Comparison of ENCODE assay signal across 28 cellular contexts in the genomic region with DNA sequence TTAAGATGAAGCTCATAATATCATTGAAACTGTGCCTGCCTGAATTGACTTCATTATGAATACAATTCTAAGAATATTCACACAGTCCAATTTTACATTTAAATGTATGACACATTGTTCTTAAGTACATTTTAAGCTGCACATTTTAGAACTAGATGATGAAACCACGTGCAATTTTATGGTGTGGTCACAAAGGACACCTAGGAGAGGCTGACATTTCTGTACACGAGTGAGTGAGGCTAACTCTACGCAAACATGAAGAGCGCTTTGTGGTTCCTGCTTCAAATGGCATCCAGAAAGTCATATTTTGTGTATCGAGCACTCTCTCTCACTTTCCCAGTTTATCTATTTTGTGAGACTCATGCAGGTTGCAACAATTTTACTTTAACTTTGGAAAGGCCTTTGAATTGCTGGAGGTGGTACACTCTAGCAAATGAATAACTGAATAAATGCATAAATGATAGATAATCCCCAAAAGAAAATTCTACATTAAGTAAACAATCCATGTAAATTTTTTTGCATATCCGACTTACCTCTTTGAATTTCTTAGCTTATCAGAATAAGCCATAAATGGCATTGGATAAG.
DNase-seq lines count a peak whose midpoint lies in the region; ATAC-seq, FAIRE-seq and TF ChIP-seq lines count a peak whose summit lies in the region.
"Had no signal": no experiment of that assay in that cellular context is flagged by ENCODE, and none has a peak within 500 bp of the region (broad histone marks: within the 10 kb centered on the region; RNA-seq: fewer than 3 reads in every experiment).

No MANE protein-coding gene starts in this region.

- H3K4me3 ChIP-seq in K562 = no peak overlapping the region
- H3K4me3 ChIP-seq: BLaER1 treated with 17β-estradiol and CSF1 and Interleukin-3, amounts not matched to agents 10 nM and 100 nM; cardiac muscle cell; dorsolateral prefrontal cortex; stomach; transverse colon had no signal

- H3K4me1 ChIP-seq in K562 (replicated peaks in 1 of 2; ENCODE audit: control insufficient read depth in 2 of 2, insufficient read depth in 2 of 2, low read length in 2 of 2) = no peaks in the 10 kb centered on the region
- H3K4me1 ChIP-seq: stomach, transverse colon had no signal

- H3K9me3 ChIP-seq in K562 (replicated peaks; ENCODE audit: control insufficient read depth, insufficient read depth, low read depth, low read length) = no peaks in the 10 kb centered on the region
- H3K9me3 ChIP-seq: stomach, transverse colon had no signal

- H3K4me2 ChIP-seq in K562 (ENCODE audit: insufficient read depth, low read length) = no peak overlapping the region
- H3K4me2 ChIP-seq: KMS-11 had no signal

- FAIRE-seq in K562 (lab: Jason Lieb, UNC) = no peak
- FAIRE-seq: endothelial cell of umbilical vein had no signal

- no peak overlapping the region for H2AFZ ChIP-seq in K562 (ENCODE audit: low read depth, low read length)

- TF ChIP-seq RAD21 in K562 (CRISPR knock-in tag; conservative IDR thresholded peaks at IDR 0.05 in 1 of 2, IDR thresholded peaks at IDR 0.05 in 1 of 2) = 0 out of 4 replicates have a peak, but pooled peaks of 1 of the 2 experiments have one; percentile 8

- 1% methylated on average over 6 of the region's 6 CpGs for WGBS in K562 (ENCODE audit: insufficient coverage, low coverage, missing lambda C conversion rate)

- H3K27ac ChIP-seq in K562 (ENCODE audit: extremely low read depth, low read depth, low read length) (no peak overlapping the region), caudate nucleus (ENCODE audit: low read depth, low read length) (no peak overlapping the region)
- H3K27ac ChIP-seq: BLaER1 treated with 17β-estradiol and CSF1 and Interleukin-3, amounts not matched to agents 10 nM and 100 nM; cardiac muscle cell; dorsolateral prefrontal cortex; KMS-11; stomach; transverse colon had no signal

- BruUV-seq in K562 (replicated peaks; lab: Mats Ljungman, UMichigan) = no TSS peak

- no peak overlapping the region for H3K9ac ChIP-seq in K562 (ENCODE audit: insufficient read depth in 1 of 2, low read depth in 2 of 2, low read length in 2 of 2)
- H3K9ac ChIP-seq: BLaER1 treated with 17β-estradiol and CSF1 and Interleukin-3, amounts not matched to agents 10 nM and 100 nM; KMS-11 had no signal

- ATAC-seq in K562 (peak; percentile 53; the same call in 2 of the 3 replicates), GM21447 (IDR thresholded peaks at IDR 0.05; ENCODE audit: unreplicated experiment) (no peak)
- ATAC-seq: activated CD8-positive, alpha-beta T cell treated with anti-CD3 and anti-CD28 coated beads, Interleukin-2, amount 10 ng/mL, durations not matched to agents 7 days and 5 days; left colon had no signal

- CTCF ChIA-PET in K562 (lab: Yijun Ruan, JAX; ENCODE audit: low intra/inter-chr PET ratio) = no interaction called here

- H3K9me1 ChIP-seq in K562 (ENCODE audit: control insufficient read depth, insufficient read depth, low read length) = no peaks in the 10 kb centered on the region

- no peaks in the 10 kb centered on the region for H3K79me2 ChIP-seq in K562 (ENCODE audit: control insufficient read depth, insufficient read depth, low read length)

- peak; percentile 3 for DNase-seq in NK-92 treated with Interleukin-12 subunit alpha and Interleukin-12 subunit beta, amount 100 ng/mL, for 24 hours (lab: John Stamatoyannopoulos, UW)
- no peak for DNase-seq in NK-92 (lab: John Stamatoyannopoulos, UW; ENCODE audit: unreplicated experiment)
- peak; percentile 55 for DNase-seq in NCI-H460 (ENCODE audit: extremely low read depth, low read depth)
- DNase-seq in K562 (ENCODE audit: extremely low read depth in 1 of 4, low spot score in 3 of 4) = no peak
- no peak for DNase-seq in UCSD-AML1 (lab: John Stamatoyannopoulos, UW; ENCODE audit: unreplicated experiment)
- no peak for DNase-seq in activated naive CD4-positive, alpha-beta T cell treated with anti-CD3 and anti-CD28 coated beads, Interleukin-2, amount 50 U/mL, for 16 hours
- no peak for DNase-seq in caudate nucleus (lab: John Stamatoyannopoulos, UW)
- DNase-seq: activated CD4-positive, CD25-positive, alpha-beta regulatory T cell treated with anti-CD3 and anti-CD28 coated beads, Interleukin-2, amount 50 U/mL, for 72 hours; activated CD8-positive, alpha-beta T cell treated with anti-CD3 and anti-CD28 coated beads, Interleukin-2, amount 10 ng/mL, durations not matched to agents 7 days and 5 days; activated naive CD4-positive, alpha-beta T cell; activated T-cell treated with anti-CD3 and anti-CD28 coated beads, Interleukin-2, amount 50 U/mL, for 1 hour; amygdala; dorsolateral prefrontal cortex; H9; left colon; NCI-H1092; NCI-H187 treated with DMSO at 0.1 percent for 48 hours; NCI-H510A; retina; stimulated activated CD4-positive, alpha-beta T cell treated with anti-CD3 and anti-CD28 coated beads, Interleukin-12 subunit alpha, Interleukin-12 subunit beta, amount 100 ng/mL, for 4 hours; stimulated activated CD4-positive, alpha-beta T cell treated with anti-CD3 and anti-CD28 coated beads, Interleukin-4, amount 100 ng/mL, for 4 hours; stomach; transverse colon had no signal

- intact Hi-C loops in K562 (cut with micrococcal nuclease) = no loop called here

- no peak for TF ChIP-seq CTCF in K562 (IDR thresholded peaks at IDR 0.05 in 2 of 3, conservative IDR thresholded peaks at IDR 0.05 in 1 of 3; ENCODE audit: insufficient read depth in 2 of 3, low read depth in 1 of 3, low read length in 3 of 3)

- POLR2A ChIA-PET in K562 (lab: Yijun Ruan, JAX) = interaction anchor here (0.6 kb wide), 1 partner anchor 87 kb away, joined by 3 read pairs; no protein-coding TSS in a partner anchor

- in situ Hi-C loops in K562 (cut with MboI) = no loop called here

- TF ChIP-seq POLR2A in K562 (conservative IDR thresholded peaks at IDR 0.05) = no peak

- no peaks in the 10 kb centered on the region for H4K20me1 ChIP-seq in K562 (replicated peaks; ENCODE audit: control insufficient read depth, insufficient read depth, low read length)
- H4K20me1 ChIP-seq: BLaER1 treated with 17β-estradiol and CSF1 and Interleukin-3, amounts not matched to agents 10 nM and 100 nM had no signal

- no peaks in the 10 kb centered on the region for H3K36me3 ChIP-seq in K562 (ENCODE audit: control insufficient read depth, insufficient read depth, low read length)
- H3K36me3 ChIP-seq: BLaER1 treated with 17β-estradiol and CSF1 and Interleukin-3, amounts not matched to agents 10 nM and 100 nM; cardiac muscle cell; stomach; transverse colon had no signal

- TF ChIP-seq EP300 in K562 (IDR thresholded peaks at IDR 0.05; ENCODE audit: low read length) = no peak

- H3K27me3 ChIP-seq in K562 (ENCODE audit: control insufficient read depth in 2 of 2, insufficient read depth in 2 of 2, low read length in 2 of 2) = no peaks in the 10 kb centered on the region
- H3K27me3 ChIP-seq: BLaER1 treated with 17β-estradiol and CSF1 and Interleukin-3, amounts not matched to agents 10 nM and 100 nM; cardiac muscle cell; stomach; transverse colon had no signal

TF ChIP-seq in K562, 482 proteins besides CTCF, POLR2A, EP300 and RAD21 (continues in another document):
- no peak for TF ChIP-seq NR2C2 (CRISPR knock-in tag; IDR thresholded peaks at IDR 0.05)
- peak; percentile 41; the same call in 1 of the 2 replicates for TF ChIP-seq NR2C2 (tag; IDR thresholded peaks at IDR 0.05)
- TF ChIP-seq, protein P1, sequence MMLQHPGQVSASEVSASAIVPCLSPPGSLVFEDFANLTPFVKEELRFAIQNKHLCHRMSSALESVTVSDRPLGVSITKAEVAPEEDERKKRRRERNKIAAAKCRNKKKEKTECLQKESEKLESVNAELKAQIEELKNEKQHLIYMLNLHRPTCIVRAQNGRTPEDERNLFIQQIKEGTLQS (IDR thresholded peaks at IDR 0.05) = peak; percentile 67; the same call in 1 of the 2 replicates
- TF ChIP-seq, protein P1 (CRISPR knock-in tag; conservative IDR thresholded peaks at IDR 0.05) = no peak
- 0 out of 2 replicates have a peak, but pooled peaks have one; percentile 46 for TF ChIP-seq ZNF311 (CRISPR knock-in tag; IDR thresholded peaks at IDR 0.05)
- peak; percentile 57; the same call in 1 of the 2 replicates for TF ChIP-seq ZKSCAN8 (CRISPR knock-in tag; IDR thresholded peaks at IDR 0.05)
- no peak for TF ChIP-seq HIVEP1 (CRISPR knock-in tag; IDR thresholded peaks at IDR 0.05)
- peak; percentile 18 to 62; a peak in 2 of 4 replicates for TF ChIP-seq TRIM24 (IDR thresholded peaks at IDR 0.05)
- 0 out of 2 replicates have a peak, but pooled peaks have one; percentile 27 for TF ChIP-seq ZNF76 (CRISPR knock-in tag; IDR thresholded peaks at IDR 0.05; ENCODE audit: borderline replicate concordance)
- no peak for TF ChIP-seq TRIM28 (IDR thresholded peaks at IDR 0.05)
- peak; percentile 86 for TF ChIP-seq L3MBTL2 (IDR thresholded peaks at IDR 0.05)
- TF ChIP-seq GABPA (tag; conservative IDR thresholded peaks at IDR 0.05; ENCODE audit: low read depth) = 0 out of 2 replicates have a peak, but pooled peaks have one; percentile 42
- TF ChIP-seq BACH1 (tag; IDR thresholded peaks at IDR 0.05) = peak; percentile 51; the same call in 1 of the 2 replicates
- TF ChIP-seq ZSCAN32 (CRISPR knock-in tag; IDR thresholded peaks at IDR 0.05) = peak; percentile 75
- TF ChIP-seq JUND (IDR thresholded peaks at IDR 0.05; ENCODE audit: borderline replicate concordance, low read depth, low read length) = 0 out of 2 replicates have a peak, but pooled peaks have one; percentile 32
- TF ChIP-seq JUND (tag; IDR thresholded peaks at IDR 0.05; ENCODE audit: borderline replicate concordance, low read depth, low read length) = no peak
- no peak for TF ChIP-seq ASH1L (IDR thresholded peaks at IDR 0.05; ENCODE audit: borderline replicate concordance, low read depth, partially characterized antibody)
- no peak for TF ChIP-seq ZNF253 (CRISPR knock-in tag; conservative IDR thresholded peaks at IDR 0.05)
- TF ChIP-seq, protein P2, sequence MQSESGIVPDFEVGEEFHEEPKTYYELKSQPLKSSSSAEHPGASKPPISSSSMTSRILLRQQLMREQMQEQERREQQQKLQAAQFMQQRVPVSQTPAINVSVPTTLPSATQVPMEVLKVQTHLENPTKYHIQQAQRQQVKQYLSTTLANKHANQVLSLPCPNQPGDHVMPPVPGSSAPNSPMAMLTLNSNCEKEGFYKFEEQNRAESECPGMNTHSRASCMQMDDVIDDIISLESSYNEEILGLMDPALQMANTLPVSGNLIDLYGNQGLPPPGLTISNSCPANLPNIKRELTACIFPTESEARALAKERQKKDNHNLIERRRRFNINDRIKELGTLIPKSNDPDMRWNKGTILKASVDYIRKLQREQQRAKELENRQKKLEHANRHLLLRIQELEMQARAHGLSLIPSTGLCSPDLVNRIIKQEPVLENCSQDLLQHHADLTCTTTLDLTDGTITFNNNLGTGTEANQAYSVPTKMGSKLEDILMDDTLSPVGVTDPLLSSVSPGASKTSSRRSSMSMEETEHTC (IDR thresholded peaks at IDR 0.05) = no peak

Comparison
In these comparisons a context has a peak if more than half of its experiments do, and no peak if none do; other contexts are left out.
1. DNase-seq: peak in NK-92 treated with Interleukin-12 subunit alpha and Interleukin-12 subunit beta, amount 100 ng/mL, for 24 hours (single experiment) and NCI-H460 (single experiment); none in NK-92 (single experiment), K562 (0 of 4), UCSD-AML1 (single experiment), activated naive CD4-positive, alpha-beta T cell treated with anti-CD3 and anti-CD28 coated beads, Interleukin-2, amount 50 U/mL, for 16 hours (single experiment) and caudate nucleus (0 of 61).